Comparison of ENCODE assay signal across 8 cellular contexts in genomic region chr19:8307965-8308866, GRCh38. TPM values are rescaled to one million over a fixed set of nuclear protein-coding genes. Genes with fewer than 3 reads are reported as not detected.
DNase-seq lines count a peak whose midpoint lies in the region; ATAC-seq, FAIRE-seq and TF ChIP-seq lines count a peak whose summit lies in the region.

Gene CD320, minus strand, starts transcription at chr19:8308358. Its CDS starts 68 bp downstream, at chr19:8308290.

- H3K4me3 Mint-ChIP-seq in activated T-helper 17 cell treated with anti-CD3 and anti-CD28 coated beads, Interleukin-2, amount 50 U/mL, for 72 hours, result peak within 1 kb of the TSS; percentile 77
- peak within 1 kb of the TSS; percentile 86 for H3K4me3 Mint-ChIP-seq in natural killer cell
- peak within 1 kb of the TSS; percentile 92 to 93 for H3K4me3 Mint-ChIP-seq in stimulated activated naive B cell treated with anti-CD40 and anti-IgM and Interleukin-4, amounts not matched to agents 10 μg/mL and 1 μg/mL and 100 μg/mL, for 72 hours

- ATAC-seq in GM21576 (IDR thresholded peaks at IDR 0.05; ENCODE audit: unreplicated experiment), result peak; percentile 72
- peak; percentile 94 for ATAC-seq in activated T-helper 17 cell treated with anti-CD3 and anti-CD28 coated beads, Interleukin-2, amount 50 U/mL, for 72 hours (replicated peaks)
- ATAC-seq in natural killer cell, result peak; percentile 86 to 93 (median 89)
- peak; percentile 93 to 94 for ATAC-seq in stimulated activated naive B cell treated with anti-CD40 and anti-IgM and Interleukin-4, amounts not matched to agents 10 μg/mL and 1 μg/mL and 100 μg/mL, for 72 hours (replicated peaks)

- H3K27ac Mint-ChIP-seq in activated T-helper 17 cell treated with anti-CD3 and anti-CD28 coated beads, Interleukin-2, amount 50 U/mL, for 72 hours, result peak within 1 kb of the TSS; percentile 87
- peak within 1 kb of the TSS; percentile 74 to 85 for H3K27ac Mint-ChIP-seq in natural killer cell
- H3K27ac Mint-ChIP-seq in stimulated activated naive B cell treated with anti-CD40 and anti-IgM and Interleukin-4, amounts not matched to agents 10 μg/mL and 1 μg/mL and 100 μg/mL, for 72 hours, result peak within 1 kb of the TSS; percentile 96

- intact Hi-C loops in natural killer cell (cut with micrococcal nuclease), result loop anchor here (1.0 to 5.0 kb wide), 2 partner anchors 13 to 1111 kb away; partner anchors contain the start of genes NDUFA7 and RPS28

- H3K27me3 Mint-ChIP-seq in activated T-helper 17 cell treated with anti-CD3 and anti-CD28 coated beads, Interleukin-2, amount 50 U/mL, for 72 hours, result no peaks in the 10 kb centered on the region
- no peaks in the 10 kb centered on the region for H3K27me3 Mint-ChIP-seq in natural killer cell (ENCODE audit: low read depth in 2 of 2)
- no peaks in the 10 kb centered on the region for H3K27me3 Mint-ChIP-seq in stimulated activated naive B cell treated with anti-CD40 and anti-IgM and Interleukin-4, amounts not matched to agents 10 μg/mL and 1 μg/mL and 100 μg/mL, for 72 hours

- no peaks in the 10 kb centered on the region for H3K9me3 Mint-ChIP-seq in activated T-helper 17 cell treated with anti-CD3 and anti-CD28 coated beads, Interleukin-2, amount 50 U/mL, for 72 hours
- H3K9me3 Mint-ChIP-seq in natural killer cell, result no peaks in the 10 kb centered on the region
- no peaks in the 10 kb centered on the region for H3K9me3 Mint-ChIP-seq in stimulated activated naive B cell treated with anti-CD40 and anti-IgM and Interleukin-4, amounts not matched to agents 10 μg/mL and 1 μg/mL and 100 μg/mL, for 72 hours

- no peak for TF ChIP-seq CTCF in natural killer cell (IDR thresholded peaks at IDR 0.05)

- H3K36me3 Mint-ChIP-seq in activated T-helper 17 cell treated with anti-CD3 and anti-CD28 coated beads, Interleukin-2, amount 50 U/mL, for 72 hours (ENCODE audit: low read depth), result peaks cover 88% of the 10 kb centered on the region
- no peaks in the 10 kb centered on the region for H3K36me3 Mint-ChIP-seq in natural killer cell
- peaks cover 27 to 45% of the 10 kb centered on the region in 2 donors for H3K36me3 Mint-ChIP-seq in stimulated activated naive B cell treated with anti-CD40 and anti-IgM and Interleukin-4, amounts not matched to agents 10 μg/mL and 1 μg/mL and 100 μg/mL, for 72 hours

- DNase-seq in DMS114 treated with DMSO at 0.1 percent for 48 hours (lab: John Stamatoyannopoulos, UW; ENCODE audit: unreplicated experiment) (peak; percentile 66), Kasumi-1 (lab: John Stamatoyannopoulos, UW) (peak; percentile 87 to 88), RCC 7860 (ENCODE audit: low spot score) (peak; percentile 65), fibroblast of peridontal ligament (ENCODE audit: extremely low read depth) (peak; percentile 86), natural killer cell (peak; percentile 76)
- peak; percentile 85 for DNase-seq in stimulated activated naive B cell treated with anti-CD40 and anti-IgM and Interleukin-4, amounts not matched to agents 10 μg/mL and 1 μg/mL and 100 μg/mL, for 72 hours

- peak; percentile 14 for FAIRE-seq in RCC 7860 (lab: Jason Lieb, UNC)

- H3K4me1 Mint-ChIP-seq in activated T-helper 17 cell treated with anti-CD3 and anti-CD28 coated beads, Interleukin-2, amount 50 U/mL, for 72 hours, result peaks cover 6% of the 10 kb centered on the region
- H3K4me1 Mint-ChIP-seq in natural killer cell, result peaks cover 32 to 41% of the 10 kb centered on the region in 2 donors
- peaks cover 28 to 53% of the 10 kb centered on the region in 2 donors for H3K4me1 Mint-ChIP-seq in stimulated activated naive B cell treated with anti-CD40 and anti-IgM and Interleukin-4, amounts not matched to agents 10 μg/mL and 1 μg/mL and 100 μg/mL, for 72 hours

RNA-seq across cellular contexts. Expression of gene CD320, which starts in this region (rescaled TPM):
- 10 to 100 TPM; 49.0 to 87.8 TPM for total RNA-seq in activated T-helper 17 cell treated with anti-CD3 and anti-CD28 coated beads, Interleukin-2, amount 50 U/mL, for 72 hours
- 10 to 100 TPM; 17.0 to 47.1 (median 38.7) TPM for total RNA-seq in natural killer cell

Comparison
In these comparisons a context has a peak if more than half of its experiments do, and no peak if none do; other contexts are left out.
1. Peak in every context shown above with its lines: DNase-seq and ATAC-seq.